Comparison of ENCODE assay signal across 17 cellular contexts in genomic region chr7:47331179-47331565, GRCh38.
"Had no signal": no experiment of that assay in that cellular context is flagged by ENCODE, and none has a peak within 500 bp of the region (broad histone marks: within the 10 kb centered on the region; RNA-seq: fewer than 3 reads in every experiment).

No MANE protein-coding gene starts in this region.

- H3K27me3 ChIP-seq: body of pancreas, foreskin keratinocyte, ovary, vagina had no signal

- H3K27ac Mint-ChIP-seq: activated CD4-positive, alpha-beta memory T cell treated with anti-CD3 and anti-CD28 coated beads, Interleukin-2, amount 10 ng/mL, durations not matched to agents 7 days and 5 days; activated naive CD8-positive, alpha-beta T cell treated with anti-CD3 and anti-CD28 coated beads for 36 hours; activated T-cell treated with anti-CD3 and anti-CD28 coated beads, Interleukin-2, amount 50 U/mL, for 72 hours; immature natural killer cell; natural killer cell treated with Interleukin-12 subunit alpha and Interleukin-12 subunit beta and Interleukin-15 and Interleukin-18, amount 100 ng/mL, for 72 hours had no signal

- H3K27me3 Mint-ChIP-seq: activated CD4-positive, alpha-beta memory T cell treated with anti-CD3 and anti-CD28 coated beads, Interleukin-2, amount 10 ng/mL, durations not matched to agents 7 days and 5 days; activated naive CD8-positive, alpha-beta T cell treated with anti-CD3 and anti-CD28 coated beads for 36 hours; central memory CD8-positive, alpha-beta T cell; natural killer cell treated with Interleukin-12 subunit alpha and Interleukin-12 subunit beta and Interleukin-15 and Interleukin-18, amount 100 ng/mL, for 72 hours; stimulated activated memory B cell treated with anti-CD40 and anti-IgM and Interleukin-4, amounts not matched to agents 10 μg/mL and 1 μg/mL and 100 μg/mL, for 72 hours had no signal

- H3K36me3 Mint-ChIP-seq: activated naive CD8-positive, alpha-beta T cell treated with anti-CD3 and anti-CD28 coated beads for 36 hours; immature natural killer cell; natural killer cell treated with Interleukin-12 subunit alpha and Interleukin-12 subunit beta and Interleukin-15 and Interleukin-18, amount 100 ng/mL, for 72 hours had no signal

- DNase-seq: activated CD4-positive, alpha-beta memory T cell treated with anti-CD3 and anti-CD28 coated beads, Interleukin-2, amount 10 ng/mL, durations not matched to agents 7 days and 5 days; activated gamma-delta T cell; activated naive CD8-positive, alpha-beta T cell treated with anti-CD3 and anti-CD28 coated beads for 36 hours; activated T-cell treated with anti-CD3 and anti-CD28 coated beads, Interleukin-2, amount 50 U/mL, for 72 hours; amygdala; effector CD8-positive, alpha-beta T cell; foreskin keratinocyte; immature natural killer cell; mesenchymal stem cell; ovary; stimulated activated CD4-positive, alpha-beta T cell treated with anti-CD3 and anti-CD28 coated beads, Interleukin-2, amount 100 ng/mL, for 24 hours had no signal

- ATAC-seq: activated T-cell treated with anti-CD3 and anti-CD28 coated beads, Interleukin-2, amount 50 U/mL, for 72 hours; body of pancreas; foreskin keratinocyte; stimulated activated memory B cell treated with anti-CD40 and anti-IgM and Interleukin-4, amounts not matched to agents 10 μg/mL and 1 μg/mL and 100 μg/mL, for 72 hours had no signal

- H3K4me3 Mint-ChIP-seq: activated CD4-positive, alpha-beta memory T cell treated with anti-CD3 and anti-CD28 coated beads, Interleukin-2, amount 10 ng/mL, durations not matched to agents 7 days and 5 days; activated naive CD8-positive, alpha-beta T cell treated with anti-CD3 and anti-CD28 coated beads for 36 hours; activated T-cell treated with anti-CD3 and anti-CD28 coated beads, Interleukin-2, amount 50 U/mL, for 72 hours; central memory CD8-positive, alpha-beta T cell; immature natural killer cell; natural killer cell treated with Interleukin-12 subunit alpha and Interleukin-12 subunit beta and Interleukin-15 and Interleukin-18, amount 100 ng/mL, for 72 hours; stimulated activated memory B cell treated with anti-CD40 and anti-IgM and Interleukin-4, amounts not matched to agents 10 μg/mL and 1 μg/mL and 100 μg/mL, for 72 hours had no signal

- H3K4me3 ChIP-seq: body of pancreas, ovary, vagina had no signal

- H3K27ac ChIP-seq: body of pancreas, foreskin keratinocyte, ovary, vagina, VCaP had no signal

- H3K9me3 Mint-ChIP-seq: activated CD4-positive, alpha-beta memory T cell treated with anti-CD3 and anti-CD28 coated beads, Interleukin-2, amount 10 ng/mL, durations not matched to agents 7 days and 5 days; activated naive CD8-positive, alpha-beta T cell treated with anti-CD3 and anti-CD28 coated beads for 36 hours; activated T-cell treated with anti-CD3 and anti-CD28 coated beads, Interleukin-2, amount 50 U/mL, for 72 hours; central memory CD8-positive, alpha-beta T cell; natural killer cell treated with Interleukin-12 subunit alpha and Interleukin-12 subunit beta and Interleukin-15 and Interleukin-18, amount 100 ng/mL, for 72 hours; stimulated activated memory B cell treated with anti-CD40 and anti-IgM and Interleukin-4, amounts not matched to agents 10 μg/mL and 1 μg/mL and 100 μg/mL, for 72 hours had no signal

- H3K36me3 ChIP-seq: ovary, vagina had no signal

- H3K4me1 Mint-ChIP-seq: activated CD4-positive, alpha-beta memory T cell treated with anti-CD3 and anti-CD28 coated beads, Interleukin-2, amount 10 ng/mL, durations not matched to agents 7 days and 5 days; activated naive CD8-positive, alpha-beta T cell treated with anti-CD3 and anti-CD28 coated beads for 36 hours; central memory CD8-positive, alpha-beta T cell; immature natural killer cell had no signal

- H3K9me3 ChIP-seq: body of pancreas, ovary, vagina had no signal
